Comparison of ENCODE assay signal across 20 cellular contexts in the genomic region with DNA sequence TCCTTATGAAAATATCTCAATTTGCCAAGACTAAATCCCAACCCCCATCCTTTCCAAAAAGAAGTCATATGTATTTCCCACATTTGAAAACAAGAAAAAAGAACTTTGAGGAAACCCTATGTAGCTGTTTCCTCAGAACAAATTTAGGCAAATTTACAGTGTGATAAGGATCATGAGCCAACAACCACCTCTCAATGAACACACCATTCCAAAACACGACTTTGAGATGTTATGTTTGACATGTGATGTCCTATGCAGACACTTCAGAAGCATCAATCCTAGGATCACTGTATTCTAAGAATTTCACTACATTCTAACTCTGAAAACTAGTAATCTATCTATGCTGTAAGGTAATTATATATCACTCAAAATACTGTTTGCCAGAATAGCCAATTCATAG.
A peak's percentile ranks its signal among the peaks of the same experiment; 100 is the strongest.
DNase-seq lines count a peak whose midpoint lies in the region; ATAC-seq and TF ChIP-seq lines count a peak whose summit lies in the region.
"Had no signal": no experiment of that assay in that cellular context is flagged by ENCODE, and none has a peak within 500 bp of the region (broad histone marks: within the 10 kb centered on the region; RNA-seq: fewer than 3 reads in every experiment).

No MANE protein-coding gene starts in this region.

- TF ChIP-seq CTCF in WERI-Rb-1 (IDR thresholded peaks at IDR 0.05; ENCODE audit: low read depth, low read length) (no peak), psoas muscle (IDR thresholded peaks at IDR 0.05) (no peak)

- H3K9me3 Mint-ChIP-seq in activated CD4-positive, alpha-beta T cell treated with anti-CD3 and anti-CD28 coated beads, Interleukin-2, amount 10 ng/mL, durations not matched to agents 24 days and 14 days: peaks cover 4% of the 10 kb centered on the region
- H3K9me3 Mint-ChIP-seq: HFFc6 had no signal

- H3K27ac Mint-ChIP-seq in activated CD4-positive, alpha-beta T cell treated with anti-CD3 and anti-CD28 coated beads, Interleukin-2, amount 10 ng/mL, durations not matched to agents 24 days and 14 days: peak overlapping the region; percentile 58
- H3K27ac Mint-ChIP-seq: HFFc6 had no signal

- peak overlapping the region; percentile 60 for H3K27ac ChIP-seq in WERI-Rb-1
- peak overlapping the region; percentile 0 for H3K27ac ChIP-seq in epithelial cell of prostate
- H3K27ac ChIP-seq in psoas muscle: peak overlapping the region; percentile 83
- H3K27ac ChIP-seq: 22Rv1, C4-2B, KMS-11, RWPE1 had no signal

- H3K27me3 ChIP-seq in WERI-Rb-1 (ENCODE audit: insufficient read depth, low read depth, severe bottlenecking): no peaks in the 10 kb centered on the region
- no peaks in the 10 kb centered on the region for H3K27me3 ChIP-seq in psoas muscle (ENCODE audit: insufficient read depth in 3 of 3, low read length in 2 of 3)

- H3K9me3 ChIP-seq in WERI-Rb-1 (ENCODE audit: severe bottlenecking) (no peaks in the 10 kb centered on the region), psoas muscle (no peaks in the 10 kb centered on the region)

- no peaks in the 10 kb centered on the region; the same call in 1 of the 2 replicates for H3K36me3 ChIP-seq in WERI-Rb-1
- peaks cover 0 to 42% of the 10 kb centered on the region in 2 donors for H3K36me3 ChIP-seq in psoas muscle (ENCODE audit: insufficient read depth in 1 of 2, low read depth in 1 of 2)

- WGBS in psoas muscle, 3 donors: 32 to 56% (median 35%) methylated on average over 1 of the region's 1 CpG

- DNase-seq in activated CD4-positive, alpha-beta T cell treated with anti-CD3 and anti-CD28 coated beads, Interleukin-2, amount 10 ng/mL, durations not matched to agents 24 days and 14 days: no peak
- no peak for DNase-seq in activated CD4-positive, alpha-beta T cell treated with anti-CD3 and anti-CD28 coated beads for 48 hours
- DNase-seq in WERI-Rb-1: no peak
- no peak for DNase-seq in epithelial cell of prostate (ENCODE audit: low read depth, low spot score)
- DNase-seq in psoas muscle: no peak
- no peak for DNase-seq in NCI-H774 (lab: John Stamatoyannopoulos, UW)
- no peak for DNase-seq in pons (ENCODE audit: low spot score)
- DNase-seq: AML-193, DMS79, HFFc6, MV-4-11, NCI-H187, NCI-H226, NCI-H524 treated with DMSO at 0.1 percent for 48 hours, PC-3 had no signal

- no peak overlapping the region for H3K4me3 Mint-ChIP-seq in activated CD4-positive, alpha-beta T cell treated with anti-CD3 and anti-CD28 coated beads, Interleukin-2, amount 10 ng/mL, durations not matched to agents 24 days and 14 days
- H3K4me3 Mint-ChIP-seq: HFFc6 had no signal

- no peak for ATAC-seq in psoas muscle
- no peak for ATAC-seq in HG02588 (IDR thresholded peaks at IDR 0.05; ENCODE audit: unreplicated experiment)
- ATAC-seq: PC-3 had no signal

- H3K36me3 Mint-ChIP-seq in activated CD4-positive, alpha-beta T cell treated with anti-CD3 and anti-CD28 coated beads, Interleukin-2, amount 10 ng/mL, durations not matched to agents 24 days and 14 days (ENCODE audit: low read depth): peaks cover 54% of the 10 kb centered on the region

- H3K4me3 ChIP-seq in WERI-Rb-1 (ENCODE audit: low read depth, low read length) (no peak overlapping the region), psoas muscle (no peak overlapping the region)

- H3K4me1 Mint-ChIP-seq in activated CD4-positive, alpha-beta T cell treated with anti-CD3 and anti-CD28 coated beads, Interleukin-2, amount 10 ng/mL, durations not matched to agents 24 days and 14 days: peaks cover 24% of the 10 kb centered on the region

- H3K27me3 Mint-ChIP-seq in activated CD4-positive, alpha-beta T cell treated with anti-CD3 and anti-CD28 coated beads, Interleukin-2, amount 10 ng/mL, durations not matched to agents 24 days and 14 days: no peaks in the 10 kb centered on the region

- H3K4me1 ChIP-seq in psoas muscle: peaks cover 34% of the 10 kb centered on the region

- intact Hi-C loops in activated CD4-positive, alpha-beta T cell treated with anti-CD3 and anti-CD28 coated beads, Interleukin-2, amount 10 ng/mL, durations not matched to agents 24 days and 14 days (cut with micrococcal nuclease): loop anchor here (10.0 kb wide), 1 partner anchor 64 kb away; a partner anchor contains a TSS
- intact Hi-C loops in psoas muscle (cut with DNase I): no loop called here

Comparison
In these comparisons a context has a peak if more than half of its experiments do, and no peak if none do; other contexts are left out.
1. H3K27ac ChIP-seq: peak in every context shown above with its lines; median percentile 83 in psoas muscle; 60 in WERI-Rb-1; 0 in epithelial cell of prostate.